2 cellular contexts compared by ENCODE assay signal in the genomic region with DNA sequence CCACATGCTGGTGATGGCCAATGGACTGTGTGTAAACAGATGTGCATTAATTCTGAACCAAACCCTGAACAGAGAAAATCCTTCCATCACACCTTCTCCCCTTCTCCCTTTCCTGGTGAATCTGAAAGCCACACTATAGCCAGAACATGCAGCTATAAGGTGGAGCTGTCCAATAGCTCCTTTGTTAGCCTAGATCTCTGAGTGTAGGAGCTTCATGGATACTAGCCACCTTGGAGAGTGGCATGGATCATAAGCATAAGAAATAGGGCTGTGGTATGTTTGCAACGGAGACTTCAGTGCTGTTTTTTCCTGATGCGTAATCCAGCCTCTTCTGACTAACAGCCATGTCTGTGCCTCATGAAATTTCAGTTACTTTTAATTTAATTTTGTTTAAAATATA.
TF ChIP-seq lines count a peak whose summit lies in the region.

No MANE protein-coding gene starts in this region.

TF ChIP-seq in SK-N-SH, 30 proteins besides CTCF, POLR2A, EP300 and RAD21 (continued from another document):
- TF ChIP-seq, protein P1, sequence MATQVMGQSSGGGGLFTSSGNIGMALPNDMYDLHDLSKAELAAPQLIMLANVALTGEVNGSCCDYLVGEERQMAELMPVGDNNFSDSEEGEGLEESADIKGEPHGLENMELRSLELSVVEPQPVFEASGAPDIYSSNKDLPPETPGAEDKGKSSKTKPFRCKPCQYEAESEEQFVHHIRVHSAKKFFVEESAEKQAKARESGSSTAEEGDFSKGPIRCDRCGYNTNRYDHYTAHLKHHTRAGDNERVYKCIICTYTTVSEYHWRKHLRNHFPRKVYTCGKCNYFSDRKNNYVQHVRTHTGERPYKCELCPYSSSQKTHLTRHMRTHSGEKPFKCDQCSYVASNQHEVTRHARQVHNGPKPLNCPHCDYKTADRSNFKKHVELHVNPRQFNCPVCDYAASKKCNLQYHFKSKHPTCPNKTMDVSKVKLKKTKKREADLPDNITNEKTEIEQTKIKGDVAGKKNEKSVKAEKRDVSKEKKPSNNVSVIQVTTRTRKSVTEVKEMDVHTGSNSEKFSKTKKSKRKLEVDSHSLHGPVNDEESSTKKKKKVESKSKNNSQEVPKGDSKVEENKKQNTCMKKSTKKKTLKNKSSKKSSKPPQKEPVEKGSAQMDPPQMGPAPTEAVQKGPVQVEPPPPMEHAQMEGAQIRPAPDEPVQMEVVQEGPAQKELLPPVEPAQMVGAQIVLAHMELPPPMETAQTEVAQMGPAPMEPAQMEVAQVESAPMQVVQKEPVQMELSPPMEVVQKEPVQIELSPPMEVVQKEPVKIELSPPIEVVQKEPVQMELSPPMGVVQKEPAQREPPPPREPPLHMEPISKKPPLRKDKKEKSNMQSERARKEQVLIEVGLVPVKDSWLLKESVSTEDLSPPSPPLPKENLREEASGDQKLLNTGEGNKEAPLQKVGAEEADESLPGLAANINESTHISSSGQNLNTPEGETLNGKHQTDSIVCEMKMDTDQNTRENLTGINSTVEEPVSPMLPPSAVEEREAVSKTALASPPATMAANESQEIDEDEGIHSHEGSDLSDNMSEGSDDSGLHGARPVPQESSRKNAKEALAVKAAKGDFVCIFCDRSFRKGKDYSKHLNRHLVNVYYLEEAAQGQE (IDR thresholded peaks at IDR 0.05; ENCODE audit: low read depth, low read length): peak; percentile 91

TF ChIP-seq in endothelial cell of umbilical vein, 7 proteins besides CTCF, POLR2A, EP300 and RAD21 (continued from another document):
- no peak for TF ChIP-seq JUN (IDR thresholded peaks at IDR 0.05; ENCODE audit: borderline replicate concordance, insufficient read depth, insufficient read length, low read depth)
- no peak for TF ChIP-seq FOS (IDR thresholded peaks at IDR 0.05; ENCODE audit: borderline replicate concordance, insufficient read depth, low read length)
- no peak for TF ChIP-seq EZH2 (IDR thresholded peaks at IDR 0.05; ENCODE audit: borderline replicate concordance, low read depth, low read length, severe bottlenecking)
